29 cellular contexts compared by ENCODE assay signal in genomic region chr2:237798236-237799059, GRCh38.
"Had no signal": no experiment of that assay in that cellular context is flagged by ENCODE, and none has a peak within 500 bp of the region (broad histone marks: within the 10 kb centered on the region; RNA-seq: fewer than 3 reads in every experiment).

RBM44 (plus strand) TSS chr2:237798779; CDS start chr2:237813610, 14,831 bp downstream.

- ATAC-seq: heart right ventricle; left colon; left ventricle myocardium superior; lower lobe of right lung; natural killer cell; pancreas; sciatic nerve; stimulated activated naive B cell treated with anti-CD40 and anti-IgM and Interleukin-4, amounts not matched to agents 10 μg/mL and 1 μg/mL and 100 μg/mL, for 72 hours had no signal

- DNase-seq: dermis blood vessel endothelial cell; effector memory CD4-positive, alpha-beta T cell; esophagus squamous epithelium; foreskin melanocyte; glutamatergic neuron; heart right ventricle; hippocampal formation; immature natural killer cell; islet precursor cell; kidney glomerular epithelial cell; left colon; left ventricle myocardium superior; lower lobe of right lung; natural killer cell; pancreas; retina; stimulated activated CD4-positive, alpha-beta T cell treated with anti-CD3 and anti-CD28 coated beads, Interleukin-12 subunit alpha, Interleukin-12 subunit beta, amount 100 ng/mL, for 4 hours; stimulated activated CD4-positive, alpha-beta T cell treated with anti-CD3 and anti-CD28 coated beads, Interleukin-2, amount 100 ng/mL, for 24 hours; stimulated activated CD4-positive, alpha-beta T cell treated with anti-CD3 and anti-CD28 coated beads, Interleukin-4, amount 100 ng/mL, for 4 hours; stimulated activated naive B cell treated with anti-CD40 and anti-IgM and Interleukin-4, amounts not matched to agents 10 μg/mL and 1 μg/mL and 100 μg/mL, for 72 hours; tibial artery had no signal

- FAIRE-seq: endothelial cell of umbilical vein, pancreas, urothelium cell line had no signal

- H3K27me3 ChIP-seq: esophagus squamous epithelium, heart right ventricle, neutrophil, pancreas, tibial artery had no signal

- H3K4me1 Mint-ChIP-seq: immature natural killer cell; natural killer cell; stimulated activated naive B cell treated with anti-CD40 and anti-IgM and Interleukin-4, amounts not matched to agents 10 μg/mL and 1 μg/mL and 100 μg/mL, for 72 hours had no signal

- H3K27ac Mint-ChIP-seq: immature natural killer cell; natural killer cell; stimulated activated naive B cell treated with anti-CD40 and anti-IgM and Interleukin-4, amounts not matched to agents 10 μg/mL and 1 μg/mL and 100 μg/mL, for 72 hours; stimulated activated naive CD8-positive, alpha-beta T cell treated with anti-CD3 and anti-CD28 coated beads, Interleukin-15, Interleukin-2, amounts not matched to agents 100 ng/mL and 50 ng/mL, for 24 hours; type B pancreatic cell had no signal

- H3K4me1 ChIP-seq: esophagus squamous epithelium, heart right ventricle, lower lobe of right lung, pancreas, tibial artery had no signal

- H3K4me2 ChIP-seq: smooth muscle cell had no signal

- H3K27me3 Mint-ChIP-seq: stimulated activated naive B cell treated with anti-CD40 and anti-IgM and Interleukin-4, amounts not matched to agents 10 μg/mL and 1 μg/mL and 100 μg/mL, for 72 hours; stimulated activated naive CD8-positive, alpha-beta T cell treated with anti-CD3 and anti-CD28 coated beads, Interleukin-15, Interleukin-2, amounts not matched to agents 100 ng/mL and 50 ng/mL, for 24 hours; type B pancreatic cell had no signal

- H3K27ac ChIP-seq: coronary artery, esophagus squamous epithelium, heart right ventricle, lower lobe of right lung, neutrophil, pancreas, tibial artery had no signal

- H3K36me3 Mint-ChIP-seq: natural killer cell, type B pancreatic cell had no signal

- H3K4me3 ChIP-seq: coronary artery, esophagus squamous epithelium, heart right ventricle, lower lobe of right lung, pancreas, smooth muscle cell, tibial artery had no signal

- H3K9me3 Mint-ChIP-seq: immature natural killer cell; natural killer cell; stimulated activated naive CD8-positive, alpha-beta T cell treated with anti-CD3 and anti-CD28 coated beads, Interleukin-15, Interleukin-2, amounts not matched to agents 100 ng/mL and 50 ng/mL, for 24 hours had no signal

- H3K4me3 Mint-ChIP-seq: immature natural killer cell; natural killer cell; stimulated activated naive B cell treated with anti-CD40 and anti-IgM and Interleukin-4, amounts not matched to agents 10 μg/mL and 1 μg/mL and 100 μg/mL, for 72 hours; stimulated activated naive CD8-positive, alpha-beta T cell treated with anti-CD3 and anti-CD28 coated beads, Interleukin-15, Interleukin-2, amounts not matched to agents 100 ng/mL and 50 ng/mL, for 24 hours; type B pancreatic cell had no signal

- H3K9me3 ChIP-seq: lower lobe of right lung, pancreas had no signal

- H3K36me3 ChIP-seq: esophagus squamous epithelium, heart right ventricle, lower lobe of right lung, neutrophil, pancreas, tibial artery had no signal
